ENCODE assay signal across 8 cellular contexts in the genomic region with DNA sequence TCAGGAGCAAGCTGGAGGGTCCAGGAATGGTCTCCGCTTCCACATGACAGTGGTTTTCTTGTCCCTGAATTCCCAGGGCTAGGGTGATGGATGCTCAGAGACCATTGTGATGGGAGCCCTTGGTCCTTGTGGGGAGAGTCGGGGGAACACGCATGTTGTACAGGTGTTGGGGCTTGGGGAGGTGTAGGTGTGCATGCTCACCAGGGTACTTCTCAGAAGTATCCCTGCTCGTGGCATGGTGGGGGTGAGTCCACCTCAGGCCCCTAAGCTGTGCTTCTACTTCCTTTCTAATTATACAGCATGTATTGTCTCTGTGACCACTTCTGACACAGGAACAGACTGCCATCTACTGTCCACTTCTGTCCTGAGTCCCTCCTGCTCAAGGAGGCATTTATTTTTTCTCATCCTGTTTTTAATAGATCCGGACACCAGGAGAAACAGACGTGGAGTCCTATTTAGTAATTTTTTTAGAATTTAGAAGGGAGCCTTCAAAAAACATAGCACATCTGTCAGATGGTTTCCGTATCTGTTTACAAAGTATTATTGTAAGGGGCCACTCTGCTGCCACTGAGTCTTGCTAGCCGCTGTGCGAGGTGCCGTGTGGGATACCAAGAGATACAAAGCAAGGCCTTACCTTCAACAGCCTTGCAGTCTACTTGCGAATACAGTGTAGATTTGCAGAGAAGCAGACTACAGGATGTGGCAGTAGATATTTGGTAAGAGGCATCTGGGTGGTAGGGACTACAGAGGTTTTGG. TPM values are rescaled to one million over a fixed set of nuclear protein-coding genes. Genes with fewer than 3 reads are reported as not detected.
A peak's percentile ranks its signal among the peaks of the same experiment; 100 is the strongest.
DNase-seq lines count a peak whose midpoint lies in the region; ATAC-seq and TF ChIP-seq lines count a peak whose summit lies in the region.

No MANE protein-coding gene starts in this region.

- no peaks in the 10 kb centered on the region for H3K9me3 Mint-ChIP-seq in natural killer cell treated with Interleukin-12 subunit alpha and Interleukin-12 subunit beta and Interleukin-15 and Interleukin-18, amount 100 ng/mL, for 72 hours

- no peaks in the 10 kb centered on the region for H3K36me3 Mint-ChIP-seq in natural killer cell treated with Interleukin-12 subunit alpha and Interleukin-12 subunit beta and Interleukin-15 and Interleukin-18, amount 100 ng/mL, for 72 hours

- H3K27ac Mint-ChIP-seq in natural killer cell treated with Interleukin-12 subunit alpha and Interleukin-12 subunit beta and Interleukin-15 and Interleukin-18, amount 100 ng/mL, for 72 hours = no peak overlapping the region

- TF ChIP-seq CTCF in NB4 (IDR thresholded peaks at IDR 0.05; ENCODE audit: low read depth, low read length) (peak; percentile 47), kidney epithelial cell (IDR thresholded peaks at IDR 0.05; ENCODE audit: insufficient read depth, low read length, poor library complexity, severe bottlenecking) (peak; percentile 60)

- peaks cover 28 to 34% of the 10 kb centered on the region in 2 donors for H3K27me3 Mint-ChIP-seq in natural killer cell treated with Interleukin-12 subunit alpha and Interleukin-12 subunit beta and Interleukin-15 and Interleukin-18, amount 100 ng/mL, for 72 hours

- ATAC-seq in natural killer cell treated with Interleukin-12 subunit alpha and Interleukin-12 subunit beta and Interleukin-15 and Interleukin-18, amount 100 ng/mL, for 72 hours = no peak
- no peak for ATAC-seq in HG02588 (IDR thresholded peaks at IDR 0.05; ENCODE audit: unreplicated experiment)

- no peak overlapping the region for H3K4me3 Mint-ChIP-seq in natural killer cell treated with Interleukin-12 subunit alpha and Interleukin-12 subunit beta and Interleukin-15 and Interleukin-18, amount 100 ng/mL, for 72 hours

- no peaks in the 10 kb centered on the region for H3K4me1 Mint-ChIP-seq in natural killer cell treated with Interleukin-12 subunit alpha and Interleukin-12 subunit beta and Interleukin-15 and Interleukin-18, amount 100 ng/mL, for 72 hours (ENCODE audit: low read depth in 2 of 2)

- H3K27me3 ChIP-seq in kidney epithelial cell (ENCODE audit: control insufficient read depth, insufficient read depth, low read length) = no peaks in the 10 kb centered on the region

- no peak overlapping the region for H3K4me3 ChIP-seq in NB4 (ENCODE audit: low read depth, low read length)
- H3K4me3 ChIP-seq in kidney epithelial cell (ENCODE audit: low read depth, low read length) = no peak overlapping the region

- H3K36me3 ChIP-seq in kidney epithelial cell (ENCODE audit: control insufficient read depth, insufficient read depth, low read length) = no peaks in the 10 kb centered on the region

- peak; percentile 81 for DNase-seq in EH (ENCODE audit: low read depth)
- peak; percentile 48 for DNase-seq in NB4 (ENCODE audit: low read depth)
- peak; percentile 37 for DNase-seq in amniotic stem cell (lab: John Stamatoyannopoulos, UW)
- DNase-seq in kidney epithelial cell (ENCODE audit: low read depth) = no peak
- no peak for DNase-seq in ureter (ENCODE audit: low spot score)
- no peak for DNase-seq in natural killer cell treated with Interleukin-12 subunit alpha and Interleukin-12 subunit beta and Interleukin-15 and Interleukin-18, amount 100 ng/mL, for 72 hours (ENCODE audit: low spot score)
- no peak for DNase-seq in activated CD4-positive, alpha-beta T cell treated with anti-CD3 and anti-CD28 coated beads, Interleukin-2, amount 50 U/mL, for 1 hour

- no peak for TF ChIP-seq POLR2A in NB4 (IDR thresholded peaks at IDR 0.05; ENCODE audit: extremely low read depth, insufficient read length)

RNA-seq across cellular contexts. Expression of a gene that starts 10.5 kb away (rescaled TPM):
- total RNA-seq in kidney epithelial cell (0.34 TPM in 1 of 2 replicates, not detected in the other), ureter (6.1 TPM)
- not detected for total RNA-seq in natural killer cell treated with Interleukin-12 subunit alpha and Interleukin-12 subunit beta and Interleukin-15 and Interleukin-18, amount 100 ng/mL, for 72 hours

Comparison
In these comparisons a context has a peak if more than half of its experiments do, and no peak if none do; other contexts are left out.
1. DNase-seq: peak in EH (single experiment), NB4 (single experiment) and amniotic stem cell (single experiment); none in kidney epithelial cell (single experiment), ureter (single experiment), natural killer cell treated with Interleukin-12 subunit alpha and Interleukin-12 subunit beta and Interleukin-15 and Interleukin-18, amount 100 ng/mL, for 72 hours (single experiment) and activated CD4-positive, alpha-beta T cell treated with anti-CD3 and anti-CD28 coated beads, Interleukin-2, amount 50 U/mL, for 1 hour (single experiment).